16 cellular contexts compared by ENCODE assay signal in the genomic region with DNA sequence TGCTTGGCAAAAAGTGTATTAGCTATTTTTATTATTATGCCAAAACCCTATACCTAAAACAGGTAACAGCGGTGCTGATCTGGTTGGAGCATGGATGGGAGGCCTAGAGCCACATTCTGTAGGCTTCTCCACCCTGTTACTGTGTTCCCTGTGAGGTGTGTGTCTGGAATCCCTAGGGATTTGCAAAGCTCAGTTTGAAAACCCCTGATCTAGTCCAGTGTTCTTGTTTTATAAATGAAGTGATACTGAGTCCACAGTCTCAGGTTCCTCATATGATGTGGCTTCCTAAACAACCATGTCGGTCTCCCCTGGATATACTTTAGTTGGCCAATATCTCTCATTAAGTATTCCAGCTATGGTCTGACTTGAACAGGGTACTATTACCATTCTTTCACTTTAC.
"Had no signal": no experiment of that assay in that cellular context is flagged by ENCODE, and none has a peak within 500 bp of the region (broad histone marks: within the 10 kb centered on the region; RNA-seq: fewer than 3 reads in every experiment).

No MANE protein-coding gene starts in this region.

- H3K9me3 ChIP-seq: transverse colon had no signal

- H3K4me3 Mint-ChIP-seq: endodermal cell, neural crest cell had no signal

- H3K4me1 Mint-ChIP-seq: neural crest cell had no signal

- H3K27ac Mint-ChIP-seq: endodermal cell had no signal

- DNase-seq: activated CD4-positive, alpha-beta T cell treated with anti-CD3 and anti-CD28 coated beads for 48 hours; activated naive CD4-positive, alpha-beta T cell treated with Interleukin-2 at 50 U/mL for 16 hours; amygdala; brain microvascular endothelial cell; cerebellar nuclear complex; dermis blood vessel endothelial cell; endodermal cell; erythroblast; hypothalamus; kidney glomerular epithelial cell; stimulated activated CD4-positive, alpha-beta T cell treated with anti-CD3 and anti-CD28 coated beads, Interleukin-2, amount 100 ng/mL, for 48 hours; stimulated activated CD8-positive, alpha-beta memory T cell treated with anti-CD3 and anti-CD28 coated beads, Interleukin-4, amount 100 ng/mL, for 48 hours; T1000; transverse colon had no signal

- H3K36me3 ChIP-seq: brain microvascular endothelial cell had no signal

- H3K27ac ChIP-seq: brain microvascular endothelial cell, transverse colon, VCaP had no signal

- H3K4me3 ChIP-seq: transverse colon had no signal

- H3K27me3 ChIP-seq: brain microvascular endothelial cell, transverse colon had no signal
